In genomic region chr19:38647368-38647965, GRCh38 we compare ENCODE assay signal across 8 cellular contexts. TPM values are rescaled to one million over a fixed set of nuclear protein-coding genes. Genes with fewer than 3 reads are reported as not detected.
A peak's percentile ranks its signal among the peaks of the same experiment; 100 is the strongest.
DNase-seq lines count a peak whose midpoint lies in the region; ATAC-seq, FAIRE-seq and TF ChIP-seq lines count a peak whose summit lies in the region.

TSS of gene ACTN4 (plus strand) at chr19:38647649. CDS start at chr19:38647746, 97 bp downstream.

- H3K9me3 ChIP-seq in right atrium auricular region = no peaks in the 10 kb centered on the region

- intact Hi-C loops in T-helper 2 cell treated with Interferon-gamma antibody and Interleukin-4, amounts not matched to agents 100 ng/mL and 5 ng/mL, for 36 hours (cut with micrococcal nuclease) = loop anchor here (1.0 to 5.0 kb wide), 4 partner anchors 10 to 252 kb away; partner anchors contain the start of genes EIF3K, NFKBIB and SIRT2

- peak within 1 kb of the TSS; percentile 97 to 98 for H3K27ac ChIP-seq in right atrium auricular region

- DNase-seq in NCI-H187 (lab: John Stamatoyannopoulos, UW) (peak; percentile 96 to 98), anterior cingulate cortex (lab: John Stamatoyannopoulos, UW) (peak; percentile 82 to 100 (median 97)), right atrium auricular region (ENCODE audit: low spot score) (peak; percentile 99), pulmonary artery endothelial cell (ENCODE audit: low read depth, low spot score) (peak; percentile 82), urothelium cell line (ENCODE audit: low spot score) (peak; percentile 97)

- ATAC-seq in GM18502 (IDR thresholded peaks at IDR 0.05; ENCODE audit: poor library complexity, unreplicated experiment) (peak; percentile 86), HG02938 (IDR thresholded peaks at IDR 0.05; ENCODE audit: unreplicated experiment) (peak; percentile 79)

- peak; percentile 92 for FAIRE-seq in urothelium cell line (lab: Jason Lieb, UNC)

- H3K36me3 ChIP-seq in right atrium auricular region = no peaks in the 10 kb centered on the region

- no peak for TF ChIP-seq CTCF in right atrium auricular region (IDR thresholded peaks at IDR 0.05)

- peaks cover 0 to 39% of the 10 kb centered on the region in 2 donors for H3K4me1 ChIP-seq in right atrium auricular region

- H3K27me3 ChIP-seq in right atrium auricular region = no peaks in the 10 kb centered on the region

- peak within 1 kb of the TSS; percentile 99 for H3K4me3 ChIP-seq in right atrium auricular region

RNA-seq across cellular contexts. Expression of gene ACTN4, which starts in this region (rescaled TPM):
- 425 TPM in 2 replicates for total RNA-seq in T-helper 2 cell treated with Interferon-gamma antibody and Interleukin-4, amounts not matched to agents 100 ng/mL and 5 ng/mL, for 36 hours
- total RNA-seq in right atrium auricular region = 100 to 1,000 TPM; 115 to 180 TPM
- 287 and 407 TPM in 2 replicates for total RNA-seq in pulmonary artery endothelial cell

Comparison
In these comparisons a context has a peak if more than half of its experiments do, and no peak if none do; other contexts are left out.
1. Peak in every context shown above with its lines: DNase-seq, ATAC-seq, H3K4me3 ChIP-seq and H3K27ac ChIP-seq.